ENCODE assay signal across 11 cellular contexts in genomic region chr10:100737359-100738054, GRCh38. TPM values are rescaled to one million over a fixed set of nuclear protein-coding genes. Genes with fewer than 3 reads are reported as not detected.
DNase-seq lines count a peak whose midpoint lies in the region; ATAC-seq and TF ChIP-seq lines count a peak whose summit lies in the region.
"Had no signal": no experiment of that assay in that cellular context is flagged by ENCODE, and none has a peak within 500 bp of the region (broad histone marks: within the 10 kb centered on the region; RNA-seq: fewer than 3 reads in every experiment).

No MANE protein-coding gene starts in this region.

- peaks cover 84% of the 10 kb centered on the region for H3K27me3 Mint-ChIP-seq in activated CD4-positive, alpha-beta T cell treated with anti-CD3 and anti-CD28 coated beads for 36 hours
- H3K27me3 Mint-ChIP-seq in activated CD4-positive, alpha-beta memory T cell treated with anti-CD3 and anti-CD28 coated beads for 36 hours, result peaks cover 83% of the 10 kb centered on the region

- H3K9me3 Mint-ChIP-seq in activated CD4-positive, alpha-beta T cell treated with anti-CD3 and anti-CD28 coated beads for 36 hours (ENCODE audit: low read depth), result no peaks in the 10 kb centered on the region
- no peaks in the 10 kb centered on the region for H3K9me3 Mint-ChIP-seq in activated CD4-positive, alpha-beta memory T cell treated with anti-CD3 and anti-CD28 coated beads for 36 hours

- H3K9ac ChIP-seq in iPS-15b (ENCODE audit: low read depth, low read length), result no peak overlapping the region
- no peak overlapping the region for H3K9ac ChIP-seq in smooth muscle cell (ENCODE audit: low read depth)

- no peaks in the 10 kb centered on the region for H3K36me3 ChIP-seq in iPS-15b (ENCODE audit: control insufficient read depth, insufficient read depth, low read length)
- no peaks in the 10 kb centered on the region for H3K36me3 ChIP-seq in smooth muscle cell (ENCODE audit: low read depth)
- no peaks in the 10 kb centered on the region for H3K36me3 ChIP-seq in brain microvascular endothelial cell (replicated peaks)
- no peaks in the 10 kb centered on the region for H3K36me3 ChIP-seq in ovary

- TF ChIP-seq POLR2A in ovary (IDR thresholded peaks at IDR 0.05), result no peak

- no peaks in the 10 kb centered on the region for H3F3A ChIP-seq in smooth muscle cell (ENCODE audit: low read depth)

- H3K4me3 ChIP-seq in iPS-15b (ENCODE audit: low read depth, low read length) (peak overlapping the region; percentile 45), smooth muscle cell (peak overlapping the region; percentile 7), brain microvascular endothelial cell (ENCODE audit: low read depth, low read length) (no peak overlapping the region), ovary (no peak overlapping the region)
- H3K4me3 ChIP-seq: A549 had no signal

- POLR2A ChIA-PET in activated CD4-positive, alpha-beta T cell treated with anti-CD3 and anti-CD28 coated beads for 36 hours (lab: Charles Lee), result interaction anchor here (0.6 kb wide), 1 partner anchor 148 kb away, joined by 4 read pairs; no protein-coding TSS in a partner anchor
- POLR2A ChIA-PET in activated CD4-positive, alpha-beta memory T cell treated with anti-CD3 and anti-CD28 coated beads for 36 hours (lab: Charles Lee), result no interaction called here

- no peak overlapping the region for H2AFZ ChIP-seq in smooth muscle cell (ENCODE audit: low read depth)

- no peaks in the 10 kb centered on the region for H3K79me2 ChIP-seq in smooth muscle cell (ENCODE audit: low read depth)

- H3K4me1 Mint-ChIP-seq in activated CD4-positive, alpha-beta T cell treated with anti-CD3 and anti-CD28 coated beads for 36 hours, result peaks cover 19% of the 10 kb centered on the region
- peaks cover 30% of the 10 kb centered on the region for H3K4me1 Mint-ChIP-seq in activated CD4-positive, alpha-beta memory T cell treated with anti-CD3 and anti-CD28 coated beads for 36 hours (ENCODE audit: low read depth)

- peak; percentile 28 for ATAC-seq in activated CD4-positive, alpha-beta T cell treated with anti-CD3 and anti-CD28 coated beads for 36 hours
- ATAC-seq: A549 had no signal

- H3K27ac ChIP-seq in smooth muscle cell (ENCODE audit: low read depth) (no peak overlapping the region), brain microvascular endothelial cell (no peak overlapping the region), ovary (no peak overlapping the region)
- H3K27ac ChIP-seq: A549 had no signal

- peak; percentile 26 for DNase-seq in activated CD4-positive, alpha-beta T cell treated with anti-CD3 and anti-CD28 coated beads for 36 hours
- no peak for DNase-seq in activated CD4-positive, alpha-beta T cell treated with anti-CD3 and anti-CD28 coated beads for 1 hour
- no peak for DNase-seq in activated CD4-positive, alpha-beta memory T cell treated with anti-CD3 and anti-CD28 coated beads for 36 hours
- no peak for DNase-seq in smooth muscle cell (lab: John Stamatoyannopoulos, UW; ENCODE audit: unreplicated experiment)
- DNase-seq in DMS153 (lab: John Stamatoyannopoulos, UW), result no peak
- no peak for DNase-seq in brain microvascular endothelial cell
- no peak for DNase-seq in ovary
- DNase-seq: NCI-H2227 treated with DMSO at 0.1 percent for 48 hours had no signal

- H4K20me1 ChIP-seq in smooth muscle cell (ENCODE audit: low read depth), result no peaks in the 10 kb centered on the region

- H3K27ac Mint-ChIP-seq in activated CD4-positive, alpha-beta T cell treated with anti-CD3 and anti-CD28 coated beads for 36 hours, result no peak overlapping the region
- H3K27ac Mint-ChIP-seq in activated CD4-positive, alpha-beta memory T cell treated with anti-CD3 and anti-CD28 coated beads for 36 hours, result no peak overlapping the region

- no peak for TF ChIP-seq CTCF in smooth muscle cell (IDR thresholded peaks at IDR 0.05; ENCODE audit: borderline replicate concordance, insufficient read depth, poor library complexity, severe bottlenecking)
- TF ChIP-seq CTCF in brain microvascular endothelial cell (IDR thresholded peaks at IDR 0.05; ENCODE audit: low read depth, low read length, missing control alignments), result no peak
- TF ChIP-seq CTCF in ovary (IDR thresholded peaks at IDR 0.05), result no peak

- H3K27me3 ChIP-seq in iPS-15b (ENCODE audit: control insufficient read depth, insufficient read depth, low read length) (peaks cover 98% of the 10 kb centered on the region), smooth muscle cell (ENCODE audit: low read depth) (peaks cover 100% of the 10 kb centered on the region), brain microvascular endothelial cell (replicated peaks) (peaks cover 93% of the 10 kb centered on the region), ovary (peaks cover 3% of the 10 kb centered on the region)

- 3% methylated on average over 51 of the region's 51 CpGs for WGBS in smooth muscle cell (ENCODE audit: low lambda C conversion rate)
- 3 to 5% (median 4%) methylated on average over 51 of the region's 51 CpGs for WGBS in ovary, 3 donors

- peak overlapping the region; percentile 80 for H3K4me2 ChIP-seq in smooth muscle cell

- intact Hi-C loops in activated CD4-positive, alpha-beta T cell treated with anti-CD3 and anti-CD28 coated beads for 36 hours (cut with DNase I, micrococcal nuclease), result loop anchor here in 1 of 2 experiments (5.0 kb wide), 1 partner anchor 395 kb away; the partner anchor contains the start of gene TLX1
- intact Hi-C loops in activated CD4-positive, alpha-beta memory T cell treated with anti-CD3 and anti-CD28 coated beads for 36 hours (cut with micrococcal nuclease), result no loop called here
- intact Hi-C loops in ovary (cut with DNase I), result loop anchor here in 1 of 4 donors (5.0 kb wide), 1 partner anchor 1545 kb away; no protein-coding TSS in a partner anchor

- in situ Hi-C loops in brain microvascular endothelial cell (cut with HindIII; ENCODE audit: low pct_ligation_motif_present, low sequenced_read_pairs), result no loop called here

- no peak for TF ChIP-seq EP300 in ovary (IDR thresholded peaks at IDR 0.05)

- CTCF ChIA-PET in activated CD4-positive, alpha-beta T cell treated with anti-CD3 and anti-CD28 coated beads for 36 hours (lab: Charles Lee), result interaction anchor here (0.6 to 0.8 kb wide), 2 partner anchors 22 to 65 kb away, joined by 4 to 5 read pairs; no protein-coding TSS in a partner anchor
- CTCF ChIA-PET in activated CD4-positive, alpha-beta memory T cell treated with anti-CD3 and anti-CD28 coated beads for 36 hours (lab: Charles Lee), result interaction anchor here (2.0 kb wide), 1 partner anchor 175 kb away, joined by 4 read pairs; no protein-coding TSS in a partner anchor

- H3K36me3 Mint-ChIP-seq in activated CD4-positive, alpha-beta T cell treated with anti-CD3 and anti-CD28 coated beads for 36 hours (ENCODE audit: low read depth), result no peaks in the 10 kb centered on the region
- H3K36me3 Mint-ChIP-seq in activated CD4-positive, alpha-beta memory T cell treated with anti-CD3 and anti-CD28 coated beads for 36 hours, result no peaks in the 10 kb centered on the region

- H3K4me3 Mint-ChIP-seq in activated CD4-positive, alpha-beta T cell treated with anti-CD3 and anti-CD28 coated beads for 36 hours, result peak overlapping the region; percentile 51
- H3K4me3 Mint-ChIP-seq in activated CD4-positive, alpha-beta memory T cell treated with anti-CD3 and anti-CD28 coated beads for 36 hours, result peak overlapping the region; percentile 57

- no peaks in the 10 kb centered on the region for H3K9me3 ChIP-seq in iPS-15b (ENCODE audit: control insufficient read depth, insufficient read depth, low read length)
- no peaks in the 10 kb centered on the region for H3K9me3 ChIP-seq in smooth muscle cell (replicated peaks; ENCODE audit: low read depth)
- no peaks in the 10 kb centered on the region for H3K9me3 ChIP-seq in ovary
- H3K9me3 ChIP-seq: A549 had no signal

- no peaks in the 10 kb centered on the region for H3K4me1 ChIP-seq in iPS-15b (ENCODE audit: control insufficient read depth, insufficient read depth, low read length)
- H3K4me1 ChIP-seq in smooth muscle cell (ENCODE audit: low read depth), result peaks cover 25% of the 10 kb centered on the region
- peaks cover 2% of the 10 kb centered on the region for H3K4me1 ChIP-seq in ovary (ENCODE audit: insufficient read depth)

RNA-seq across cellular contexts. Expression of gene PAX2, which starts 7.9 kb away (rescaled TPM):
- under 1 TPM; 0.05 to 0.09 TPM for total RNA-seq in activated CD4-positive, alpha-beta T cell treated with anti-CD3 and anti-CD28 coated beads for 36 hours
- total RNA-seq in activated CD4-positive, alpha-beta memory T cell treated with anti-CD3 and anti-CD28 coated beads for 36 hours, result not detected
- total RNA-seq in smooth muscle cell (not detected in 2 replicates), ovary (10 to 100 TPM in 1 of 7 donors, 1 to 10 TPM in 3, under 1 TPM in 1, not detected in 2; 0.92 to 10.8 (median 2.7) TPM)
- polyA plus RNA-seq in smooth muscle cell (not detected in 2 replicates), ovary (under 1 TPM in 1 of 2 donors, not detected in 1; 0.04 TPM)
- total RNA-seq: T-helper 2 cell treated with Interferon-gamma antibody and Interleukin-4, amounts not matched to agents 100 ng/mL and 5 ng/mL, for 36 hours had no signal

Comparison
In these comparisons a context has a peak if more than half of its experiments do, and no peak if none do; other contexts are left out.
1. H3K4me3 ChIP-seq: peak in iPS-15b (single experiment) and smooth muscle cell (single experiment); none in brain microvascular endothelial cell (single experiment) and ovary (single experiment).